23 cellular contexts compared by ENCODE assay signal in genomic region chr4:143118666-143119065, GRCh38.
"Had no signal": no experiment of that assay in that cellular context is flagged by ENCODE, and none has a peak within 500 bp of the region (broad histone marks: within the 10 kb centered on the region; RNA-seq: fewer than 3 reads in every experiment).

No MANE protein-coding gene starts in this region.

- H3K27me3 Mint-ChIP-seq: dendritic cell treated with granulocyte-macrophage colony-stimulating factor and Interleukin-4, amounts not matched to agents 40 ng/mL and 50 ng/mL, for 4 days had no signal

- H3K4me3 ChIP-seq: colonic mucosa, coronary artery, dorsolateral prefrontal cortex, esophagus muscularis mucosa, esophagus squamous epithelium, gastrocnemius medialis, gastroesophageal sphincter, heart left ventricle, heart right ventricle had no signal

- H3K4me1 ChIP-seq: colonic mucosa, esophagus muscularis mucosa, esophagus squamous epithelium, foreskin keratinocyte, gastrocnemius medialis, gastroesophageal sphincter, heart left ventricle, heart right ventricle had no signal

- H3K9me3 ChIP-seq: colonic mucosa, esophagus squamous epithelium, gastrocnemius medialis had no signal

- DNase-seq: colonic mucosa; cortex of kidney; dermis blood vessel endothelial cell; dorsolateral prefrontal cortex; effector CD4-positive, alpha-beta T cell; effector CD8-positive, alpha-beta T cell; effector memory CD4-positive, alpha-beta T cell; effector memory CD8-positive, alpha-beta T cell; endodermal cell; esophagus squamous epithelium; foreskin fibroblast; foreskin keratinocyte; foreskin melanocyte; gastrocnemius medialis; glutamatergic neuron; head of caudate nucleus; heart left ventricle; heart right ventricle had no signal

- H3K4me1 Mint-ChIP-seq: endodermal cell had no signal

- H3K27ac ChIP-seq: colonic mucosa, coronary artery, dorsolateral prefrontal cortex, epithelial cell of prostate, esophagus muscularis mucosa, esophagus squamous epithelium, foreskin keratinocyte, gastrocnemius medialis, gastroesophageal sphincter, heart left ventricle, heart right ventricle had no signal

- H3K27me3 ChIP-seq: colonic mucosa, dorsolateral prefrontal cortex, esophagus muscularis mucosa, esophagus squamous epithelium, foreskin keratinocyte, gastrocnemius medialis, gastroesophageal sphincter, heart left ventricle, heart right ventricle had no signal

- H3K4me3 Mint-ChIP-seq: dendritic cell treated with granulocyte-macrophage colony-stimulating factor and Interleukin-4, amounts not matched to agents 40 ng/mL and 50 ng/mL, for 4 days; effector memory CD8-positive, alpha-beta T cell; endodermal cell had no signal

- H3K27ac Mint-ChIP-seq: dendritic cell treated with granulocyte-macrophage colony-stimulating factor and Interleukin-4, amounts not matched to agents 40 ng/mL and 50 ng/mL, for 4 days; effector memory CD8-positive, alpha-beta T cell; endodermal cell had no signal

- H3K36me3 ChIP-seq: colonic mucosa, esophagus muscularis mucosa, esophagus squamous epithelium, gastrocnemius medialis, gastroesophageal sphincter, heart left ventricle, heart right ventricle had no signal

- H3K9me3 Mint-ChIP-seq: dendritic cell treated with granulocyte-macrophage colony-stimulating factor and Interleukin-4, amounts not matched to agents 40 ng/mL and 50 ng/mL, for 4 days; effector memory CD8-positive, alpha-beta T cell; endodermal cell had no signal
